In the genomic region with DNA sequence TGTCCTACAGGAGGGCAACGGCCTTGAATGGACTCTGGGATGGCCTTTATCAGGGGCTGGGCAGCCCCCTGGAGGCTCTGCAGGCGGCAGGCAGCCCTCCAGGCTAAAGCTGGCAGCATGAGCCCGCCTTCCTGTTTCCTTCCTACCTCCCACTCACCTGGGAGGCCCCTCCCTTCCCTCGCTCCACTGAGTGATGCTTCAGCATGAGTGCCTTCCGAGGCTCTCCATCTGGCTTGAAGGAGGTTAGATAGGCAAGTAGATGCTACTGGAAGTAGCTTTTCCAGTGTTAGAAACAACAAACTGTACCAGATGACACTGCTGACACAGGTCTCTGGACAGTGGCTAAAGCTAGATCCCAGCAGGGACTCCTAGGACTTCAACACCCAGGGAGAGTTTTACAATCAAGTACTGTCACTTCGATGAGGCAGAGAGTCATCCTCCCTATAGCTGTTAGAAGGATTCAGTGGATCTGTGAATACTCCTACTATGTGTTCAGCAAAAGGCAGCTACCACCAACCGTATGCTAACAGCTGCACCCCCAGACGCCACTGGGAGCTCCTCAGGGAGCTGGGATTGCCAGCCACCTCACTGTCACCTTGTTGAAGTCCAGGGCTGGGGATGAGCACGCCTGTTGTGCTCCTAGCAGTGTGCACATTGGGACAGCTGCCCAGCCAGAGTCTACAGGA, we compare ENCODE assay signal across 1 cellular context.
A peak's percentile ranks its signal among the peaks of the same experiment; 100 is the strongest.
TF ChIP-seq lines count a peak whose summit lies in the region.

No MANE protein-coding gene starts in this region.

TF ChIP-seq in K562, 482 proteins besides CTCF, POLR2A, EP300 and RAD21 (continued from another document):
- TF ChIP-seq, protein P1, sequence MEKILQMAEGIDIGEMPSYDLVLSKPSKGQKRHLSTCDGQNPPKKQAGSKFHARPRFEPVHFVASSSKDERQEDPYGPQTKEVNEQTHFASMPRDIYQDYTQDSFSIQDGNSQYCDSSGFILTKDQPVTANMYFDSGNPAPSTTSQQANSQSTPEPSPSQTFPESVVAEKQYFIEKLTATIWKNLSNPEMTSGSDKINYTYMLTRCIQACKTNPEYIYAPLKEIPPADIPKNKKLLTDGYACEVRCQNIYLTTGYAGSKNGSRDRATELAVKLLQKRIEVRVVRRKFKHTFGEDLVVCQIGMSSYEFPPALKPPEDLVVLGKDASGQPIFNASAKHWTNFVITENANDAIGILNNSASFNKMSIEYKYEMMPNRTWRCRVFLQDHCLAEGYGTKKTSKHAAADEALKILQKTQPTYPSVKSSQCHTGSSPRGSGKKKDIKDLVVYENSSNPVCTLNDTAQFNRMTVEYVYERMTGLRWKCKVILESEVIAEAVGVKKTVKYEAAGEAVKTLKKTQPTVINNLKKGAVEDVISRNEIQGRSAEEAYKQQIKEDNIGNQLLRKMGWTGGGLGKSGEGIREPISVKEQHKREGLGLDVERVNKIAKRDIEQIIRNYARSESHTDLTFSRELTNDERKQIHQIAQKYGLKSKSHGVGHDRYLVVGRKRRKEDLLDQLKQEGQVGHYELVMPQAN (IDR thresholded peaks at IDR 0.05; ENCODE audit: borderline replicate concordance): no peak
- no peak for TF ChIP-seq MCM2 (IDR thresholded peaks at IDR 0.05; ENCODE audit: low read depth)
- TF ChIP-seq, protein P2, sequence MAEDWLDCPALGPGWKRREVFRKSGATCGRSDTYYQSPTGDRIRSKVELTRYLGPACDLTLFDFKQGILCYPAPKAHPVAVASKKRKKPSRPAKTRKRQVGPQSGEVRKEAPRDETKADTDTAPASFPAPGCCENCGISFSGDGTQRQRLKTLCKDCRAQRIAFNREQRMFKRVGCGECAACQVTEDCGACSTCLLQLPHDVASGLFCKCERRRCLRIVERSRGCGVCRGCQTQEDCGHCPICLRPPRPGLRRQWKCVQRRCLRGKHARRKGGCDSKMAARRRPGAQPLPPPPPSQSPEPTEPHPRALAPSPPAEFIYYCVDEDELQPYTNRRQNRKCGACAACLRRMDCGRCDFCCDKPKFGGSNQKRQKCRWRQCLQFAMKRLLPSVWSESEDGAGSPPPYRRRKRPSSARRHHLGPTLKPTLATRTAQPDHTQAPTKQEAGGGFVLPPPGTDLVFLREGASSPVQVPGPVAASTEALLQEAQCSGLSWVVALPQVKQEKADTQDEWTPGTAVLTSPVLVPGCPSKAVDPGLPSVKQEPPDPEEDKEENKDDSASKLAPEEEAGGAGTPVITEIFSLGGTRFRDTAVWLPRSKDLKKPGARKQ (CRISPR knock-in tag; IDR thresholded peaks at IDR 0.05): no peak
- peak; percentile 87 for TF ChIP-seq ZKSCAN1 (IDR thresholded peaks at IDR 0.05; ENCODE audit: low read depth, low read length)
